In the genomic region with DNA sequence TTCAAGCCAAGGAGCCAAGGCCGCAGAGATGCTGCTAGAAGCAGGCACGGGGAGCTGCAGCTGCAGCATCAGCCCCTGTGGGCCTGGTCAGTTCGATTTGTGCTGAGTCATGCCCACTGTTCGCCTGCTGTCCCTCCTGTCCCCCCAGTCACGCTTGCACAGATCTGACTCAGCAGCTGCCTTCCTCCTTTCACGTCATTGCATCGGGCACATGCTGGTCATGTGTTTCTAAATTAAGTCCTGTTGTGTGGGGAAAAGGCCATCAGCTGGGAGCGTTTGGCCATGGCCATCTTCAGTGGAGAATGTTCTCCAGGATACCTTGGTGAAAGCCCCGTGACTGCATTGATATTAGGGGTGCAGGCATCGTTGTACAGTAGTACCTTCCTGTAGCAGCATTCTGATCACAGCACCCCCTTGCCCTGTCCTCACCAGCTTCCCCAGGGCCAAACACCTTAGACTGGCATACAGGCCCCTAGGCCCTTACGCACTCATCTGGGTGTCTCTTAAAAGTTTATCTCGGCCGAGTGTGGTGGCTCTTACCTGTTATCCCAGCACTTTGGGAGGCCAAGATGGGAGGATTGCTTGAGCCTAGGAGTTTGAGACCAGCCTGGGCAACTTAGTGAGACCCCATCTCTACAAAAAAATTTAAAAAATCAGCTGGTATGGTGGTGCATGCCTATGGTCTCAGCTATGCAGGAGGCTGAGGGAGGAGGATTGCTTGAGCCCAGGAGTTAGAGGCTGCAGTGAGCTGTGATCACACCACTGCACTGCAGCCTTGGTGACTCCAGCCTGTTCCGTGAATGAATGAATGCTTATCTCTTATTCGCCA, we compare ENCODE assay signal across 1 cellular context.
TF ChIP-seq lines count a peak whose summit lies in the region.

No MANE protein-coding gene starts in this region.

TF ChIP-seq in endothelial cell of umbilical vein, 7 proteins besides CTCF, POLR2A, EP300 and RAD21:
- TF ChIP-seq JUN (IDR thresholded peaks at IDR 0.05; ENCODE audit: borderline replicate concordance, insufficient read depth, insufficient read length, low read depth) (no peak), EZH2 (IDR thresholded peaks at IDR 0.05; ENCODE audit: borderline replicate concordance, low read depth, low read length, severe bottlenecking) (no peak), POLR2AphosphoS5 (IDR thresholded peaks at IDR 0.05; ENCODE audit: insufficient read depth, low read depth, low read length) (no peak), FOS (IDR thresholded peaks at IDR 0.05; ENCODE audit: borderline replicate concordance, insufficient read depth, low read length) (no peak), MYC (IDR thresholded peaks at IDR 0.05; ENCODE audit: low read depth, low read length) (no peak), GATA2 (IDR thresholded peaks at IDR 0.05; ENCODE audit: insufficient read depth, insufficient read length, low read depth, low read length) (no peak)
- TF ChIP-seq, protein P1, sequence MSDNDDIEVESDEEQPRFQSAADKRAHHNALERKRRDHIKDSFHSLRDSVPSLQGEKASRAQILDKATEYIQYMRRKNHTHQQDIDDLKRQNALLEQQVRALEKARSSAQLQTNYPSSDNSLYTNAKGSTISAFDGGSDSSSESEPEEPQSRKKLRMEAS (IDR thresholded peaks at IDR 0.05; ENCODE audit: insufficient read depth, insufficient read length) = no peak
